In genomic region chr6:47477497-47478232, GRCh38 we compare ENCODE assay signal across 1 cellular context.
TF ChIP-seq lines count a peak whose summit lies in the region.

A gene with protein sequence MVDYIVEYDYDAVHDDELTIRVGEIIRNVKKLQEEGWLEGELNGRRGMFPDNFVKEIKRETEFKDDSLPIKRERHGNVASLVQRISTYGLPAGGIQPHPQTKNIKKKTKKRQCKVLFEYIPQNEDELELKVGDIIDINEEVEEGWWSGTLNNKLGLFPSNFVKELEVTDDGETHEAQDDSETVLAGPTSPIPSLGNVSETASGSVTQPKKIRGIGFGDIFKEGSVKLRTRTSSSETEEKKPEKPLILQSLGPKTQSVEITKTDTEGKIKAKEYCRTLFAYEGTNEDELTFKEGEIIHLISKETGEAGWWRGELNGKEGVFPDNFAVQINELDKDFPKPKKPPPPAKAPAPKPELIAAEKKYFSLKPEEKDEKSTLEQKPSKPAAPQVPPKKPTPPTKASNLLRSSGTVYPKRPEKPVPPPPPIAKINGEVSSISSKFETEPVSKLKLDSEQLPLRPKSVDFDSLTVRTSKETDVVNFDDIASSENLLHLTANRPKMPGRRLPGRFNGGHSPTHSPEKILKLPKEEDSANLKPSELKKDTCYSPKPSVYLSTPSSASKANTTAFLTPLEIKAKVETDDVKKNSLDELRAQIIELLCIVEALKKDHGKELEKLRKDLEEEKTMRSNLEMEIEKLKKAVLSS (plus strand): TSS chr6:47477789. CDS start chr6:47478245, 456 bp downstream.

TF ChIP-seq in HEK293, 187 proteins besides CTCF, POLR2A, EP300 and RAD21 (continued from another document and continues in another):
- TF ChIP-seq ZNF404 (tag by site-specific recombination; IDR thresholded peaks at IDR 0.05) (no peak), ZNF501 (tag by site-specific recombination; IDR thresholded peaks at IDR 0.05) (peak; percentile 73; the same call in 1 of the 2 replicates), GLI2 (tag by site-specific recombination; IDR thresholded peaks at IDR 0.05; ENCODE audit: borderline replicate concordance, low read depth) (no peak), ZSCAN23 (tag by site-specific recombination; IDR thresholded peaks at IDR 0.05) (no peak), RBAK (tag by site-specific recombination; IDR thresholded peaks at IDR 0.05) (no peak), ZNF830 (tag by site-specific recombination; IDR thresholded peaks at IDR 0.05; ENCODE audit: low read depth) (no peak), ZNF335 (tag by site-specific recombination; conservative IDR thresholded peaks at IDR 0.05) (peak; percentile 87), GLI4 (tag by site-specific recombination; IDR thresholded peaks at IDR 0.05) (0 out of 2 replicates have a peak, but pooled peaks have one; percentile 16), ZNF513 (tag by site-specific recombination; IDR thresholded peaks at IDR 0.05) (peak; percentile 75; the same call in 1 of the 2 replicates), ZNF23 (tag by site-specific recombination; IDR thresholded peaks at IDR 0.05; ENCODE audit: borderline replicate concordance) (no peak), ZNF600 (tag by site-specific recombination; IDR thresholded peaks at IDR 0.05) (no peak; the same call in 1 of the 2 replicates), ZNF302 (tag by site-specific recombination; IDR thresholded peaks at IDR 0.05; ENCODE audit: low read depth) (no peak), ZNF148 (tag by site-specific recombination; IDR thresholded peaks at IDR 0.05; ENCODE audit: borderline replicate concordance) (no peak), GLIS2 (tag by site-specific recombination; IDR thresholded peaks at IDR 0.05) (peak; percentile 96), ZFHX2 (tag by site-specific recombination; conservative IDR thresholded peaks at IDR 0.05) (peak; percentile 7), SCRT2 (tag by site-specific recombination; IDR thresholded peaks at IDR 0.05) (no peak), ZNF169 (tag by site-specific recombination; IDR thresholded peaks at IDR 0.05) (no peak), ZNF555 (tag by site-specific recombination; conservative IDR thresholded peaks at IDR 0.05) (no peak), ZNF704 (tag by site-specific recombination; IDR thresholded peaks at IDR 0.05) (no peak), MYNN (tag by site-specific recombination; IDR thresholded peaks at IDR 0.05; ENCODE audit: borderline replicate concordance) (no peak), ZFP41 (tag by site-specific recombination; IDR thresholded peaks at IDR 0.05; ENCODE audit: borderline replicate concordance) (no peak), SALL2 (tag by site-specific recombination; IDR thresholded peaks at IDR 0.05; ENCODE audit: borderline replicate concordance) (no peak), ZNF248 (tag by site-specific recombination; IDR thresholded peaks at IDR 0.05) (no peak), ZNF274 (IDR thresholded peaks at IDR 0.05; ENCODE audit: low read length) (no peak), ZNF274 (tag by site-specific recombination; IDR thresholded peaks at IDR 0.05; ENCODE audit: borderline replicate concordance) (no peak), HOXA7 (CRISPR knock-in tag; IDR thresholded peaks at IDR 0.05; ENCODE audit: borderline replicate concordance) (no peak), ZNF10 (tag by site-specific recombination; IDR thresholded peaks at IDR 0.05) (no peak), ZNF133 (tag by site-specific recombination; IDR thresholded peaks at IDR 0.05) (no peak), WT1 (tag by site-specific recombination; IDR thresholded peaks at IDR 0.05) (no peak), KLF1 (tag by site-specific recombination; IDR thresholded peaks at IDR 0.05) (peak; percentile 73), ZNF610 (tag by site-specific recombination; IDR thresholded peaks at IDR 0.05; ENCODE audit: borderline replicate concordance) (no peak), ZNF660 (tag by site-specific recombination; IDR thresholded peaks at IDR 0.05) (peak; percentile 53), ZNF19 (tag by site-specific recombination; IDR thresholded peaks at IDR 0.05; ENCODE audit: low read depth) (no peak), ZNF18 (tag by site-specific recombination; IDR thresholded peaks at IDR 0.05) (no peak), ZNF791 (tag by site-specific recombination; IDR thresholded peaks at IDR 0.05) (no peak)
- TF ChIP-seq, protein P1, sequence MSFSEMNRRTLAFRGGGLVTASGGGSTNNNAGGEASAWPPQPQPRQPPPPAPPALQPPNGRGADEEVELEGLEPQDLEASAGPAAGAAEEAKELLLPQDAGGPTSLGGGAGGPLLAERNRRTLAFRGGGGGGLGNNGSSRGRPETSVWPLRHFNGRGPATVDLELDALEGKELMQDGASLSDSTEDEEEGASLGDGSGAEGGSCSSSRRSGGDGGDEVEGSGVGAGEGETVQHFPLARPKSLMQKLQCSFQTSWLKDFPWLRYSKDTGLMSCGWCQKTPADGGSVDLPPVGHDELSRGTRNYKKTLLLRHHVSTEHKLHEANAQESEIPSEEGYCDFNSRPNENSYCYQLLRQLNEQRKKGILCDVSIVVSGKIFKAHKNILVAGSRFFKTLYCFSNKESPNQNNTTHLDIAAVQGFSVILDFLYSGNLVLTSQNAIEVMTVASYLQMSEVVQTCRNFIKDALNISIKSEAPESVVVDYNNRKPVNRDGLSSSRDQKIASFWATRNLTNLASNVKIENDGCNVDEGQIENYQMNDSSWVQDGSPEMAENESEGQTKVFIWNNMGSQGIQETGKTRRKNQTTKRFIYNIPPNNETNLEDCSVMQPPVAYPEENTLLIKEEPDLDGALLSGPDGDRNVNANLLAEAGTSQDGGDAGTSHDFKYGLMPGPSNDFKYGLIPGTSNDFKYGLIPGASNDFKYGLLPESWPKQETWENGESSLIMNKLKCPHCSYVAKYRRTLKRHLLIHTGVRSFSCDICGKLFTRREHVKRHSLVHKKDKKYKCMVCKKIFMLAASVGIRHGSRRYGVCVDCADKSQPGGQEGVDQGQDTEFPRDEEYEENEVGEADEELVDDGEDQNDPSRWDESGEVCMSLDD (tag by site-specific recombination; IDR thresholded peaks at IDR 0.05), result peak; percentile 48; the same call in 1 of the 2 replicates
- TF ChIP-seq, protein P2, sequence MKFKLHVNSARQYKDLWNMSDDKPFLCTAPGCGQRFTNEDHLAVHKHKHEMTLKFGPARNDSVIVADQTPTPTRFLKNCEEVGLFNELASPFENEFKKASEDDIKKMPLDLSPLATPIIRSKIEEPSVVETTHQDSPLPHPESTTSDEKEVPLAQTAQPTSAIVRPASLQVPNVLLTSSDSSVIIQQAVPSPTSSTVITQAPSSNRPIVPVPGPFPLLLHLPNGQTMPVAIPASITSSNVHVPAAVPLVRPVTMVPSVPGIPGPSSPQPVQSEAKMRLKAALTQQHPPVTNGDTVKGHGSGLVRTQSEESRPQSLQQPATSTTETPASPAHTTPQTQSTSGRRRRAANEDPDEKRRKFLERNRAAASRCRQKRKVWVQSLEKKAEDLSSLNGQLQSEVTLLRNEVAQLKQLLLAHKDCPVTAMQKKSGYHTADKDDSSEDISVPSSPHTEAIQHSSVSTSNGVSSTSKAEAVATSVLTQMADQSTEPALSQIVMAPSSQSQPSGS (tag by site-specific recombination; IDR thresholded peaks at IDR 0.05; ENCODE audit: low read depth), result peak; percentile 97
- TF ChIP-seq, protein P3, sequence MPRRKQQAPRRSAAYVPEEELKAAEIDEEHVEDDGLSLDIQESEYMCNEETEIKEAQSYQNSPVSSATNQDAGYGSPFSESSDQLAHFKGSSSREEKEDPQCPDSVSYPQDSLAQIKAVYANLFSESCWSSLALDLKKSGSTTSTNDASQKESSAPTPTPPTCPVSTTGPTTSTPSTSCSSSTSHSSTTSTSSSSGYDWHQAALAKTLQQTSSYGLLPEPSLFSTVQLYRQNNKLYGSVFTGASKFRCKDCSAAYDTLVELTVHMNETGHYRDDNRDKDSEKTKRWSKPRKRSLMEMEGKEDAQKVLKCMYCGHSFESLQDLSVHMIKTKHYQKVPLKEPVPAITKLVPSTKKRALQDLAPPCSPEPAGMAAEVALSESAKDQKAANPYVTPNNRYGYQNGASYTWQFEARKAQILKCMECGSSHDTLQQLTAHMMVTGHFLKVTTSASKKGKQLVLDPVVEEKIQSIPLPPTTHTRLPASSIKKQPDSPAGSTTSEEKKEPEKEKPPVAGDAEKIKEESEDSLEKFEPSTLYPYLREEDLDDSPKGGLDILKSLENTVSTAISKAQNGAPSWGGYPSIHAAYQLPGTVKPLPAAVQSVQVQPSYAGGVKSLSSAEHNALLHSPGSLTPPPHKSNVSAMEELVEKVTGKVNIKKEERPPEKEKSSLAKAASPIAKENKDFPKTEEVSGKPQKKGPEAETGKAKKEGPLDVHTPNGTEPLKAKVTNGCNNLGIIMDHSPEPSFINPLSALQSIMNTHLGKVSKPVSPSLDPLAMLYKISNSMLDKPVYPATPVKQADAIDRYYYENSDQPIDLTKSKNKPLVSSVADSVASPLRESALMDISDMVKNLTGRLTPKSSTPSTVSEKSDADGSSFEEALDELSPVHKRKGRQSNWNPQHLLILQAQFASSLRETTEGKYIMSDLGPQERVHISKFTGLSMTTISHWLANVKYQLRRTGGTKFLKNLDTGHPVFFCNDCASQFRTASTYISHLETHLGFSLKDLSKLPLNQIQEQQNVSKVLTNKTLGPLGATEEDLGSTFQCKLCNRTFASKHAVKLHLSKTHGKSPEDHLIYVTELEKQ (tag by site-specific recombination; IDR thresholded peaks at IDR 0.05; ENCODE audit: borderline replicate concordance), result no peak
- TF ChIP-seq, protein P4, sequence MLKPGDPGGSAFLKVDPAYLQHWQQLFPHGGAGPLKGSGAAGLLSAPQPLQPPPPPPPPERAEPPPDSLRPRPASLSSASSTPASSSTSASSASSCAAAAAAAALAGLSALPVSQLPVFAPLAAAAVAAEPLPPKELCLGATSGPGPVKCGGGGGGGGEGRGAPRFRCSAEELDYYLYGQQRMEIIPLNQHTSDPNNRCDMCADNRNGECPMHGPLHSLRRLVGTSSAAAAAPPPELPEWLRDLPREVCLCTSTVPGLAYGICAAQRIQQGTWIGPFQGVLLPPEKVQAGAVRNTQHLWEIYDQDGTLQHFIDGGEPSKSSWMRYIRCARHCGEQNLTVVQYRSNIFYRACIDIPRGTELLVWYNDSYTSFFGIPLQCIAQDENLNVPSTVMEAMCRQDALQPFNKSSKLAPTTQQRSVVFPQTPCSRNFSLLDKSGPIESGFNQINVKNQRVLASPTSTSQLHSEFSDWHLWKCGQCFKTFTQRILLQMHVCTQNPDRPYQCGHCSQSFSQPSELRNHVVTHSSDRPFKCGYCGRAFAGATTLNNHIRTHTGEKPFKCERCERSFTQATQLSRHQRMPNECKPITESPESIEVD (tag by site-specific recombination; IDR thresholded peaks at IDR 0.05), result no peak
- TF ChIP-seq, protein P5, sequence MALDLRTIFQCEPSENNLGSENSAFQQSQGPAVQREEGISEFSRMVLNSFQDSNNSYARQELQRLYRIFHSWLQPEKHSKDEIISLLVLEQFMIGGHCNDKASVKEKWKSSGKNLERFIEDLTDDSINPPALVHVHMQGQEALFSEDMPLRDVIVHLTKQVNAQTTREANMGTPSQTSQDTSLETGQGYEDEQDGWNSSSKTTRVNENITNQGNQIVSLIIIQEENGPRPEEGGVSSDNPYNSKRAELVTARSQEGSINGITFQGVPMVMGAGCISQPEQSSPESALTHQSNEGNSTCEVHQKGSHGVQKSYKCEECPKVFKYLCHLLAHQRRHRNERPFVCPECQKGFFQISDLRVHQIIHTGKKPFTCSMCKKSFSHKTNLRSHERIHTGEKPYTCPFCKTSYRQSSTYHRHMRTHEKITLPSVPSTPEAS (tag by site-specific recombination; IDR thresholded peaks at IDR 0.05), result no peak
